28 cellular contexts compared by ENCODE assay signal in the genomic region with DNA sequence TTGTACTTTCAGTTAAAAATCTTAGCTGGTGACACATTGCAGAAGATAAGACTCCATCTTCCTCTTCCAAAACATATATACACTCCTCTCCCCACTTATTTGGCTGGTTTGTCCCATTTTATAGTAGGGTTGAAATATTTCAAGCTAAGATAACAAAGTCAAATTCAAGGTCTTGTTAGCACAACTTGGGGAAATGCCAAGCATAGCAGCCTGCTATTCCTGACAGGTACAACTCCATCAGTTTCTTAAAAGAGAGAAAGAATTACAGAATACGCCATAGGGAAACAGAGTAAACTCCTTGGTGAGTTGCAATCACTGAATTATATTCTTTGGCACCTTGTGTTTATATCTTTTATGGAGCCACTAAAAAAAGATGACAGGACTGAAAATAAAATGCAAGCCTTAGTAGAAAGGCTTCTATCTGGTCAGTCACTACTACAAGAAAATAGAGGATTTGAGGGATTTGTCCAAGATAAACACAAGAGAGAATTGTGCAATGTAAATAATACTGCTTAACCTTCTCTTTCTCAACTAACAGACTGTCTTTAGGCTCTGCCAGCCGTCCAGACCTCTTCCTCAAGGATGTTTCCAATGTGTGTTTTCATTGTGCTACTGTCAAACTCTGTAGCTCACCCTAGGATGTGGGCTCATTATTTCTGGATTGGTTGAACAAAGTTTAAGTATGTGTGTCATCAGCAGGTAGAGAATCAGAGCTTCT.
DNase-seq lines count a peak whose midpoint lies in the region; ATAC-seq, FAIRE-seq and TF ChIP-seq lines count a peak whose summit lies in the region.
"Had no signal": no experiment of that assay in that cellular context is flagged by ENCODE, and none has a peak within 500 bp of the region (broad histone marks: within the 10 kb centered on the region; RNA-seq: fewer than 3 reads in every experiment).

No MANE protein-coding gene starts in this region.

- WGBS in A549 (ENCODE audit: missing lambda C conversion rate), result 23% methylated on average over 2 of the region's 2 CpGs
- 29% methylated on average over 2 of the region's 2 CpGs for WGBS in hepatocyte (ENCODE audit: low lambda C conversion rate, missing lambda C conversion rate)
- 7 to 18% (median 11%) methylated on average over 2 of the region's 2 CpGs for WGBS in ovary, 3 donors
- WGBS in H9 (ENCODE audit: extremely low coverage, insufficient read length, low lambda C conversion rate), result no CpG with 5 or more reads among the region's 2 CpGs

- POLR2A ChIA-PET in A549 (lab: Yijun Ruan, JAX), result interaction anchor here (1.4 kb wide), 1 partner anchor 14 kb away, joined by 6 read pairs; no protein-coding TSS in a partner anchor

- H3K27me3 ChIP-seq in hepatocyte (no peaks in the 10 kb centered on the region), SJCRH30 (no peaks in the 10 kb centered on the region), neural progenitor cell (no peaks in the 10 kb centered on the region), ovary (no peaks in the 10 kb centered on the region), H9 (ENCODE audit: insufficient read depth, low read length) (no peaks in the 10 kb centered on the region)
- H3K27me3 ChIP-seq: heart left ventricle, pancreas, sigmoid colon, upper lobe of left lung had no signal

- peak; percentile 43 to 85 for ATAC-seq in A549
- ATAC-seq: activated CD8-positive, alpha-beta memory T cell treated with anti-CD3 and anti-CD28 coated beads, Interleukin-2, amount 10 ng/mL, durations not matched to agents 7 days and 5 days; heart left ventricle; K562; lower lobe of right lung; pancreas; stimulated activated naive CD8-positive, alpha-beta T cell treated with anti-CD3 and anti-CD28 coated beads, Interleukin-15, Interleukin-2, amounts not matched to agents 100 U/mL and 50 U/mL, for 24 hours had no signal

- no peak overlapping the region for H3K9ac ChIP-seq in neural progenitor cell
- H3K9ac ChIP-seq in H9 (ENCODE audit: extremely low read depth, insufficient read length, low read length), result no peak overlapping the region

- peak; percentile 35 to 55; a peak in 2 of 5 replicates for TF ChIP-seq EP300 in A549 (IDR thresholded peaks at IDR 0.05)
- TF ChIP-seq EP300 in ovary (IDR thresholded peaks at IDR 0.05), result no peak

- no peaks in the 10 kb centered on the region for H3K36me3 Mint-ChIP-seq in neural progenitor cell
- H3K36me3 Mint-ChIP-seq in H9 (ENCODE audit: insufficient read depth in 1 of 3, low read depth in 3 of 3), result peaks cover 0 to 10% (median 0%) of the 10 kb centered on the region in 3 experiments; a peak in 3 of 7 replicates
- H3K36me3 Mint-ChIP-seq: activated CD8-positive, alpha-beta memory T cell treated with anti-CD3 and anti-CD28 coated beads, Interleukin-2, amount 10 ng/mL, durations not matched to agents 7 days and 5 days; immature natural killer cell had no signal

- H3K18ac ChIP-seq in H9 (ENCODE audit: insufficient read length, low read depth, low read length), result no peak overlapping the region

- H3K36me3 ChIP-seq in hepatocyte (replicated peaks; ENCODE audit: insufficient read depth, low read depth), result no peaks in the 10 kb centered on the region
- H3K36me3 ChIP-seq in SJCRH30, result no peaks in the 10 kb centered on the region
- H3K36me3 ChIP-seq in neural progenitor cell, result no peaks in the 10 kb centered on the region
- no peaks in the 10 kb centered on the region for H3K36me3 ChIP-seq in ovary
- H3K36me3 ChIP-seq: heart left ventricle, lower lobe of right lung, pancreas, sigmoid colon, upper lobe of left lung had no signal

- no peak overlapping the region for H3K23ac ChIP-seq in H9 (ENCODE audit: insufficient read length, low read depth, low read length)

- H3K56ac ChIP-seq in H9 (ENCODE audit: insufficient read length, low read depth, low read length), result no peak overlapping the region

- no peak overlapping the region for H3K4me3 ChIP-seq in A549
- no peak overlapping the region for H3K4me3 ChIP-seq in hepatocyte
- H3K4me3 ChIP-seq in SJCRH30, result no peak overlapping the region
- H3K4me3 ChIP-seq in neural progenitor cell, result no peak overlapping the region
- H3K4me3 ChIP-seq in ovary, result no peak overlapping the region
- H3K4me3 ChIP-seq: heart left ventricle, K562, lower lobe of right lung, pancreas, sigmoid colon, upper lobe of left lung had no signal

- H3K4me2 ChIP-seq in A549 (peak overlapping the region; percentile 68), hepatocyte (peak overlapping the region; percentile 35), neural progenitor cell (no peak overlapping the region), H9 (ENCODE audit: insufficient read depth, insufficient read length, low read length) (no peak overlapping the region)

- H3K9me3 ChIP-seq in A549 (no peaks in the 10 kb centered on the region), hepatocyte (ENCODE audit: low read depth) (no peaks in the 10 kb centered on the region), SJCRH30 (replicated peaks) (no peaks in the 10 kb centered on the region), neural progenitor cell (ENCODE audit: low read depth) (no peaks in the 10 kb centered on the region), ovary (no peaks in the 10 kb centered on the region), H9 (ENCODE audit: control insufficient read depth, low read depth, low read length) (no peaks in the 10 kb centered on the region)
- H3K9me3 ChIP-seq: heart left ventricle, lower lobe of right lung, pancreas, upper lobe of left lung had no signal

- TF ChIP-seq POLR2A in A549 (IDR thresholded peaks at IDR 0.05; ENCODE audit: low read length) (no peak), ovary (IDR thresholded peaks at IDR 0.05) (no peak)

- intact Hi-C loops in ovary (cut with DNase I), result no loop called here

- no peaks in the 10 kb centered on the region for H3K9me2 ChIP-seq in hepatocyte (replicated peaks; ENCODE audit: insufficient read depth)

- H3K27ac Mint-ChIP-seq in neural progenitor cell (no peak overlapping the region), H9 (no peak overlapping the region)
- H3K27ac Mint-ChIP-seq: activated CD8-positive, alpha-beta memory T cell treated with anti-CD3 and anti-CD28 coated beads, Interleukin-2, amount 10 ng/mL, durations not matched to agents 7 days and 5 days; activated T-helper 2 cell treated with anti-CD3 and anti-CD28 coated beads, Interferon-gamma antibody, Interleukin-2, Interleukin-4, amounts not matched to agents 10 μg/mL and 5 μg/mL and 100 μg/mL, durations not matched to agents 14 hours and 24 hours and 36 hours; CD4-positive, alpha-beta T cell; immature natural killer cell had no signal

- no peak for FAIRE-seq in A549 (lab: Jason Lieb, UNC)
- FAIRE-seq: K562, pancreas had no signal

- H4K5ac ChIP-seq in H9 (ENCODE audit: insufficient read length, low read depth, low read length), result no peak overlapping the region

- H2AK5ac ChIP-seq in H9 (ENCODE audit: insufficient read length, low read length), result no peak overlapping the region

- H3K14ac ChIP-seq in H9 (ENCODE audit: insufficient read depth, low read length), result no peak overlapping the region

- H4K91ac ChIP-seq in H9 (ENCODE audit: insufficient read length, low read depth, low read length), result no peak overlapping the region

- no peak overlapping the region for H2BK20ac ChIP-seq in H9 (ENCODE audit: low read depth, low read length, poor library complexity, severe bottlenecking)

- no peak overlapping the region for H2BK15ac ChIP-seq in H9 (ENCODE audit: low read depth, low read length)

- no peak overlapping the region for H3K4me3 Mint-ChIP-seq in neural progenitor cell
- H3K4me3 Mint-ChIP-seq in H9, result no peak overlapping the region
- H3K4me3 Mint-ChIP-seq: activated CD8-positive, alpha-beta memory T cell treated with anti-CD3 and anti-CD28 coated beads, Interleukin-2, amount 10 ng/mL, durations not matched to agents 7 days and 5 days; CD4-positive, alpha-beta T cell; immature natural killer cell had no signal

- H3K27me3 Mint-ChIP-seq in neural progenitor cell (ENCODE audit: insufficient read depth, low read depth), result no peaks in the 10 kb centered on the region
- H3K27me3 Mint-ChIP-seq in H9 (ENCODE audit: low read depth), result no peaks in the 10 kb centered on the region
- H3K27me3 Mint-ChIP-seq: activated CD8-positive, alpha-beta memory T cell treated with anti-CD3 and anti-CD28 coated beads, Interleukin-2, amount 10 ng/mL, durations not matched to agents 7 days and 5 days had no signal

- H2BK5ac ChIP-seq in H9 (ENCODE audit: insufficient read length, low read length), result no peak overlapping the region

- TF ChIP-seq CTCF in A549 (IDR thresholded peaks at IDR 0.05) (no peak), hepatocyte (IDR thresholded peaks at IDR 0.05; ENCODE audit: poor library complexity) (no peak), neural progenitor cell (IDR thresholded peaks at IDR 0.05) (no peak), ovary (IDR thresholded peaks at IDR 0.05) (no peak), H9 (conservative IDR thresholded peaks at IDR 0.05) (no peak)

- H3K27ac ChIP-seq in A549 (peak overlapping the region; percentile 65 to 77), hepatocyte (no peak overlapping the region), SJCRH30 (no peak overlapping the region), neural progenitor cell (no peak overlapping the region), ovary (no peak overlapping the region), H9 (ENCODE audit: insufficient read length, low read depth, low read length) (no peak overlapping the region)
- H3K27ac ChIP-seq: heart left ventricle, lower lobe of right lung, pancreas, sigmoid colon, upper lobe of left lung had no signal

- H4K8ac ChIP-seq in H9 (replicated peaks; ENCODE audit: insufficient read length, low read depth, low read length), result no peak overlapping the region

- no peak; a peak in 1 of 5 replicates for TF ChIP-seq RAD21 in A549 (conservative IDR thresholded peaks at IDR 0.05 in 1 of 2, IDR thresholded peaks at IDR 0.05 in 1 of 2)

- H3K79me1 ChIP-seq in H9 (ENCODE audit: insufficient read depth, low read depth, low read length, poor library complexity, severe bottlenecking), result no peaks in the 10 kb centered on the region

- no peaks in the 10 kb centered on the region for H4K20me1 ChIP-seq in hepatocyte (ENCODE audit: insufficient read depth, poor library complexity, severe bottlenecking)
- H4K20me1 ChIP-seq in neural progenitor cell (ENCODE audit: low read depth), result no peaks in the 10 kb centered on the region
- no peaks in the 10 kb centered on the region for H4K20me1 ChIP-seq in H9 (ENCODE audit: control insufficient read depth, insufficient read depth, insufficient read length)

- DNase-seq in A549 (ENCODE audit: low read depth in 1 of 2, low spot score in 1 of 2) (peak in 1 of 2 experiments; percentile 48), HCEC 1CT (peak; percentile 49), brain pericyte (ENCODE audit: low read depth, low spot score) (peak; percentile 64), hepatocyte (ENCODE audit: low spot score) (no peak), SJCRH30 (no peak), neural progenitor cell (ENCODE audit: low spot score) (no peak), ovary (no peak), H9 (no peak)
- DNase-seq: 8988T; activated CD4-positive, alpha-beta T cell treated with anti-CD3 and anti-CD28 coated beads for 4 hours; activated CD8-positive, alpha-beta memory T cell treated with anti-CD3 and anti-CD28 coated beads, Interleukin-2, amount 10 ng/mL, durations not matched to agents 7 days and 5 days; caudate nucleus; CD4-positive, alpha-beta T cell; DMS53; heart left ventricle; immature natural killer cell; lower lobe of right lung; NCI-H1048; NCI-H2029 treated with DMSO at 0.1 percent for 48 hours; NCI-H524; pancreas; Right ventricle myocardium superior; sigmoid colon; stimulated activated CD4-positive, alpha-beta T cell treated with anti-CD3 and anti-CD28 coated beads, Interleukin-1b, Interleukin-23, amount 100 ng/mL, for 48 hours; stimulated activated naive CD8-positive, alpha-beta T cell treated with anti-CD3 and anti-CD28 coated beads, Interleukin-15, Interleukin-2, amounts not matched to agents 100 U/mL and 50 U/mL, for 24 hours; upper lobe of left lung had no signal

- H3K9me3 Mint-ChIP-seq in neural progenitor cell (no peaks in the 10 kb centered on the region), H9 (no peaks in the 10 kb centered on the region; a peak in 2 of 5 replicates)

- no peak overlapping the region for H3T11ph ChIP-seq in H9 (ENCODE audit: low read length)

- H2BK120ac ChIP-seq in H9 (ENCODE audit: low read depth, low read length, poor library complexity, severe bottlenecking), result no peak overlapping the region

- CTCF ChIA-PET in A549 (lab: Yijun Ruan, JAX), result interaction anchor here (0.9 to 1.5 kb wide), 3 partner anchors 11 to 425 kb away, joined by 3 to 4 read pairs (median 3); no protein-coding TSS in a partner anchor

- no peak overlapping the region for H3K4ac ChIP-seq in H9 (ENCODE audit: low read depth, low read length)

- H2AFZ ChIP-seq in hepatocyte (no peak overlapping the region), neural progenitor cell (replicated peaks) (no peak overlapping the region), H9 (ENCODE audit: low read length) (no peak overlapping the region)

- H3K4me1 Mint-ChIP-seq in neural progenitor cell (no peaks in the 10 kb centered on the region), H9 (0 out of 4 replicates have a peak, but pooled peaks cover 0 to 2% of the 10 kb centered on the region in 2 experiments)
- H3K4me1 Mint-ChIP-seq: activated CD8-positive, alpha-beta memory T cell treated with anti-CD3 and anti-CD28 coated beads, Interleukin-2, amount 10 ng/mL, durations not matched to agents 7 days and 5 days; immature natural killer cell had no signal

- no peaks in the 10 kb centered on the region for H3K79me2 ChIP-seq in hepatocyte
- H3K79me2 ChIP-seq in neural progenitor cell (ENCODE audit: low read depth), result no peaks in the 10 kb centered on the region
- H3K79me2 ChIP-seq in H9 (ENCODE audit: insufficient read depth, low read length), result no peaks in the 10 kb centered on the region

- peaks cover 29% of the 10 kb centered on the region for H3K4me1 ChIP-seq in A549
- H3K4me1 ChIP-seq in hepatocyte (ENCODE audit: insufficient read depth), result peaks cover 5% of the 10 kb centered on the region
- no peaks in the 10 kb centered on the region for H3K4me1 ChIP-seq in SJCRH30
- no peaks in the 10 kb centered on the region for H3K4me1 ChIP-seq in neural progenitor cell
- H3K4me1 ChIP-seq in ovary (ENCODE audit: insufficient read depth), result peaks cover 1% of the 10 kb centered on the region
- H3K4me1 ChIP-seq in H9 (ENCODE audit: insufficient read depth, low read length), result no peaks in the 10 kb centered on the region
- H3K4me1 ChIP-seq: heart left ventricle, lower lobe of right lung, pancreas, sigmoid colon, upper lobe of left lung had no signal

- no peaks in the 10 kb centered on the region for H3F3A ChIP-seq in neural progenitor cell (ENCODE audit: low read depth)

- no peaks in the 10 kb centered on the region for H3K23me2 ChIP-seq in H9 (ENCODE audit: insufficient read length, low read depth, low read length, poor library complexity, severe bottlenecking)

- no peak overlapping the region for H2BK12ac ChIP-seq in H9 (ENCODE audit: insufficient read length, low read depth, low read length)

Comparison
In these comparisons a context has a peak if more than half of its experiments do, and no peak if none do; other contexts are left out.
1. DNase-seq: peak in HCEC 1CT (single experiment) and brain pericyte (single experiment); none in hepatocyte (single experiment), SJCRH30 (0 of 2), neural progenitor cell (single experiment), ovary (0 of 5) and H9 (single experiment).
2. H3K27ac ChIP-seq: peak in A549 (2 of 2); none in hepatocyte (single experiment), SJCRH30 (single experiment), neural progenitor cell (single experiment), ovary (0 of 2) and H9 (single experiment).
3. H3K4me2 ChIP-seq: peak in A549 (single experiment) and hepatocyte (single experiment); none in neural progenitor cell (single experiment) and H9 (single experiment).